1 cellular context compared by ENCODE assay signal in the genomic region with DNA sequence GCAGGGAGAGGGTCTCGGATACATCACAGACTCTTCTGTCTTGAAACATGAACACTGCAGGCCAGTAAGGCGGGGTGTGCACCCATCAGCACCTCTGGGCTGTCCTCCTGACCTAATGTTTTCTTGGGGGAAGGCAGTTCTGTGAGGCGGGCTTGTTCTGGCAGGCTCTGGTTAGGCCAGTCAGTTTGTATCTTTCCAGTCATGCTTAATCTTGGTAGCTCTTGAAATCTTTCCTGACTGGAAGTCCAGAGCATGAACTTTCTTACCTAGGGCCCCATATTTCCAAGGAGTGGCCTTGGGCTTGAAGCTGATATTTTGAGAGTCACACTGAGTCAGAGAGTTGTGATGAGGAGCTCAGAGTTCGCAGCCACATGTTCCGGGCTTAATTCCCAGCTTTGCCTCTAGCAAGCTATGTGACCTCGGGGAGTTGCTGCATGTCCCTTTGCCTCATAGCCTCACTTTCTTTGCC.
TF ChIP-seq lines count a peak whose summit lies in the region.

No MANE protein-coding gene starts in this region.

TF ChIP-seq in H1, 55 proteins besides CTCF, POLR2A, EP300 and RAD21 (continued from another document):
- TF ChIP-seq, protein P1, sequence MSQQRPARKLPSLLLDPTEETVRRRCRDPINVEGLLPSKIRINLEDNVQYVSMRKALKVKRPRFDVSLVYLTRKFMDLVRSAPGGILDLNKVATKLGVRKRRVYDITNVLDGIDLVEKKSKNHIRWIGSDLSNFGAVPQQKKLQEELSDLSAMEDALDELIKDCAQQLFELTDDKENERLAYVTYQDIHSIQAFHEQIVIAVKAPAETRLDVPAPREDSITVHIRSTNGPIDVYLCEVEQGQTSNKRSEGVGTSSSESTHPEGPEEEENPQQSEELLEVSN (IDR thresholded peaks at IDR 0.05): no peak
- TF ChIP-seq MAFK (IDR thresholded peaks at IDR 0.05; ENCODE audit: low read depth, low read length): no peak
TF ChIP-seq in H1: peak in this region for 0.
